1 cellular context compared by ENCODE assay signal in genomic region chr10:89699581-89700064, GRCh38.
TF ChIP-seq lines count a peak whose summit lies in the region.

No MANE protein-coding gene starts in this region.

TF ChIP-seq in HepG2, 621 proteins besides CTCF, POLR2A, EP300 and RAD21 (continued from another document and continues in another):
- TF ChIP-seq ATF6 (CRISPR knock-in tag; conservative IDR thresholded peaks at IDR 0.05) (no peak), ZNF142 (CRISPR knock-in tag; IDR thresholded peaks at IDR 0.05) (no peak), ZNF484 (CRISPR knock-in tag; IDR thresholded peaks at IDR 0.05; ENCODE audit: borderline replicate concordance, low read depth) (no peak), KLF16 (CRISPR knock-in tag; IDR thresholded peaks at IDR 0.05) (peak in 1 of 2 experiments; percentile 72; a peak in 1 of 4 replicates), ZNF605 (CRISPR knock-in tag; IDR thresholded peaks at IDR 0.05) (peak; percentile 63; the same call in 1 of the 2 replicates), SNAPC5 (CRISPR knock-in tag; IDR thresholded peaks at IDR 0.05; ENCODE audit: borderline replicate concordance) (no peak), REXO4 (CRISPR knock-in tag; IDR thresholded peaks at IDR 0.05; ENCODE audit: borderline replicate concordance) (no peak), U2AF1 (optimal IDR thresholded peaks at IDR 0.05; ENCODE audit: low read depth, low read length) (no peak), KDM4B (CRISPR knock-in tag; IDR thresholded peaks at IDR 0.05) (peak; percentile 79; the same call in 1 of the 2 replicates), ZNF580 (CRISPR knock-in tag; IDR thresholded peaks at IDR 0.05; ENCODE audit: borderline replicate concordance, low read depth) (peak; percentile 56; the same call in 1 of the 2 replicates), FOXJ3 (CRISPR knock-in tag; IDR thresholded peaks at IDR 0.05; ENCODE audit: borderline replicate concordance) (peak; percentile 79; the same call in 1 of the 2 replicates), NR3C1 (CRISPR knock-in tag; IDR thresholded peaks at IDR 0.05) (no peak), GRHL1 (CRISPR knock-in tag; conservative IDR thresholded peaks at IDR 0.05) (no peak), LCORL (IDR thresholded peaks at IDR 0.05) (no peak), LCORL (CRISPR knock-in tag; IDR thresholded peaks at IDR 0.05) (no peak), ZNF761 (CRISPR knock-in tag; conservative IDR thresholded peaks at IDR 0.05) (no peak; the same call in 1 of the 2 replicates), NCOA1 (CRISPR knock-in tag; IDR thresholded peaks at IDR 0.05) (no peak), CCAR2 (optimal IDR thresholded peaks at IDR 0.05; ENCODE audit: low read depth, low read length) (no peak), REST (IDR thresholded peaks at IDR 0.05; ENCODE audit: borderline replicate concordance in 1 of 2, low read depth in 1 of 2, low read length in 2 of 2) (no peak), ZNF282 (IDR thresholded peaks at IDR 0.05; ENCODE audit: partially characterized antibody) (no peak), ZSCAN5A (CRISPR knock-in tag; IDR thresholded peaks at IDR 0.05; ENCODE audit: borderline replicate concordance) (peak; percentile 58; the same call in 1 of the 2 replicates), ZBTB25 (CRISPR knock-in tag; IDR thresholded peaks at IDR 0.05) (0 out of 2 replicates have a peak, but pooled peaks have one; percentile 61), JUNB (CRISPR knock-in tag; IDR thresholded peaks at IDR 0.05; ENCODE audit: borderline replicate concordance) (peak; percentile 20; the same call in 1 of the 2 replicates), IKZF4 (CRISPR knock-in tag; IDR thresholded peaks at IDR 0.05; ENCODE audit: borderline replicate concordance, low read depth, not compliant biosample characterization) (no peak), SP4 (CRISPR knock-in tag; IDR thresholded peaks at IDR 0.05) (no peak), NR0B2 (CRISPR knock-in tag; IDR thresholded peaks at IDR 0.05) (no peak), ZSCAN9 (CRISPR knock-in tag; IDR thresholded peaks at IDR 0.05; ENCODE audit: borderline replicate concordance) (no peak), SP1 (IDR thresholded peaks at IDR 0.05) (no peak), SP1 (CRISPR knock-in tag; IDR thresholded peaks at IDR 0.05) (no peak), GTF3A (CRISPR knock-in tag; conservative IDR thresholded peaks at IDR 0.05) (no peak), MEF2D (CRISPR knock-in tag; IDR thresholded peaks at IDR 0.05) (peak; percentile 83; the same call in 1 of the 2 replicates), EHMT2 (IDR thresholded peaks at IDR 0.05; ENCODE audit: borderline replicate concordance, low read depth, low read length) (peak; percentile 86; the same call in 1 of the 2 replicates), TBP (CRISPR knock-in tag; IDR thresholded peaks at IDR 0.05) (no peak), JARID2 (CRISPR knock-in tag; IDR thresholded peaks at IDR 0.05; ENCODE audit: insufficient replicate concordance) (no peak), ELK4 (CRISPR knock-in tag; IDR thresholded peaks at IDR 0.05; ENCODE audit: borderline replicate concordance) (no peak), HNF4A (CRISPR knock-in tag; IDR thresholded peaks at IDR 0.05) (peak; percentile 83), ZNF577 (CRISPR knock-in tag; IDR thresholded peaks at IDR 0.05; ENCODE audit: borderline replicate concordance, low read depth) (no peak), MXD3 (CRISPR knock-in tag; IDR thresholded peaks at IDR 0.05) (no peak), NFATC3 (CRISPR knock-in tag; IDR thresholded peaks at IDR 0.05) (no peak), ZNF644 (CRISPR knock-in tag; IDR thresholded peaks at IDR 0.05; ENCODE audit: low read depth) (peak; percentile 97), PHB2 (IDR thresholded peaks at IDR 0.05; ENCODE audit: partially characterized antibody) (no peak), ZSCAN21 (CRISPR knock-in tag; IDR thresholded peaks at IDR 0.05; ENCODE audit: borderline replicate concordance) (peak; percentile 63; the same call in 1 of the 2 replicates), IRF1 (CRISPR knock-in tag; IDR thresholded peaks at IDR 0.05; ENCODE audit: low read depth) (no peak)
